In genomic region chr11:62001450-62002178, GRCh38 we compare ENCODE assay signal across 1 cellular context.
TF ChIP-seq lines count a peak whose summit lies in the region.

No MANE protein-coding gene starts in this region.

TF ChIP-seq in HepG2, 621 proteins besides CTCF, POLR2A, EP300 and RAD21 (continued from another document and continues in another):
- TF ChIP-seq ZNF691 (CRISPR knock-in tag; IDR thresholded peaks at IDR 0.05; ENCODE audit: borderline replicate concordance, low read depth) (no peak), ZBTB37 (CRISPR knock-in tag; IDR thresholded peaks at IDR 0.05) (peak; percentile 74; the same call in 1 of the 2 replicates), DRAP1 (CRISPR knock-in tag; IDR thresholded peaks at IDR 0.05) (peak; percentile 74; the same call in 1 of the 2 replicates), PPARG (CRISPR knock-in tag; conservative IDR thresholded peaks at IDR 0.05) (no peak; the same call in 1 of the 2 replicates), NFKBIZ (CRISPR knock-in tag; IDR thresholded peaks at IDR 0.05) (no peak), BORCS8-MEF2B (CRISPR knock-in tag; IDR thresholded peaks at IDR 0.05) (no peak), GZF1 (CRISPR knock-in tag; IDR thresholded peaks at IDR 0.05) (no peak), SP2 (CRISPR knock-in tag; IDR thresholded peaks at IDR 0.05) (no peak), ZNF614 (CRISPR knock-in tag; IDR thresholded peaks at IDR 0.05; ENCODE audit: borderline replicate concordance) (peak; percentile 57; the same call in 1 of the 2 replicates), CEBPG (CRISPR knock-in tag; IDR thresholded peaks at IDR 0.05) (peak; percentile 84), MEIS2 (CRISPR knock-in tag; IDR thresholded peaks at IDR 0.05) (peak; percentile 49; the same call in 1 of the 2 replicates), ZNF883 (CRISPR knock-in tag; IDR thresholded peaks at IDR 0.05; ENCODE audit: not compliant biosample characterization) (no peak), THRA (CRISPR knock-in tag; IDR thresholded peaks at IDR 0.05; ENCODE audit: borderline replicate concordance) (peak; percentile 63; the same call in 1 of the 2 replicates), CSRNP2 (CRISPR knock-in tag; conservative IDR thresholded peaks at IDR 0.05; ENCODE audit: low read depth) (no peak), SOX13 (IDR thresholded peaks at IDR 0.05) (no peak), SOX13 (CRISPR knock-in tag; conservative IDR thresholded peaks at IDR 0.05 in 1 of 2, IDR thresholded peaks at IDR 0.05 in 1 of 2) (peak in 1 of 2 experiments; percentile 88; a peak in 2 of 4 replicates), ZFP1 (CRISPR knock-in tag; IDR thresholded peaks at IDR 0.05) (no peak; the same call in 1 of the 2 replicates), BCL3 (CRISPR knock-in tag; IDR thresholded peaks at IDR 0.05) (peak; percentile 71; the same call in 1 of the 2 replicates), TCF12 (IDR thresholded peaks at IDR 0.05) (no peak), TCF12 (CRISPR knock-in tag; IDR thresholded peaks at IDR 0.05) (no peak), ZNF318 (CRISPR knock-in tag; IDR thresholded peaks at IDR 0.05) (no peak), RFX3 (CRISPR knock-in tag; IDR thresholded peaks at IDR 0.05) (no peak), ZNF788 (CRISPR knock-in tag; IDR thresholded peaks at IDR 0.05; ENCODE audit: borderline replicate concordance) (no peak; the same call in 1 of the 2 replicates), DPF2 (CRISPR knock-in tag; IDR thresholded peaks at IDR 0.05; ENCODE audit: borderline replicate concordance, low read depth) (no peak), SMYD3 (CRISPR knock-in tag; IDR thresholded peaks at IDR 0.05) (no peak), ZNF564 (CRISPR knock-in tag; IDR thresholded peaks at IDR 0.05) (no peak), PBX2 (CRISPR knock-in tag; IDR thresholded peaks at IDR 0.05) (no peak), TFDP1 (CRISPR knock-in tag; IDR thresholded peaks at IDR 0.05; ENCODE audit: borderline replicate concordance) (peak; percentile 27; the same call in 1 of the 2 replicates), TP53 (CRISPR knock-in tag; conservative IDR thresholded peaks at IDR 0.05) (peak; percentile 81; the same call in 1 of the 2 replicates), ZNF530 (CRISPR knock-in tag; IDR thresholded peaks at IDR 0.05; ENCODE audit: low read depth) (0 out of 2 replicates have a peak, but pooled peaks have one; percentile 7), ZBTB26 (CRISPR knock-in tag; IDR thresholded peaks at IDR 0.05; ENCODE audit: borderline replicate concordance) (no peak), NCOA2 (CRISPR knock-in tag; IDR thresholded peaks at IDR 0.05) (peak; percentile 69; the same call in 1 of the 2 replicates), ZFP36 (IDR thresholded peaks at IDR 0.05; ENCODE audit: borderline replicate concordance, low read depth, low read length, partially characterized antibody) (no peak), ZNF256 (CRISPR knock-in tag; conservative IDR thresholded peaks at IDR 0.05) (no peak), CREM (IDR thresholded peaks at IDR 0.05) (peak; percentile 55; the same call in 1 of the 2 replicates), CREM (CRISPR knock-in tag; IDR thresholded peaks at IDR 0.05) (no peak), ZNF784 (CRISPR knock-in tag; IDR thresholded peaks at IDR 0.05; ENCODE audit: borderline replicate concordance) (0 out of 2 replicates have a peak, but pooled peaks have one; percentile 39), ZBTB21 (CRISPR knock-in tag; IDR thresholded peaks at IDR 0.05) (no peak), ARHGAP35 (CRISPR knock-in tag; IDR thresholded peaks at IDR 0.05; ENCODE audit: borderline replicate concordance) (no peak), RORA (CRISPR knock-in tag; IDR thresholded peaks at IDR 0.05) (no peak)
